Comparison of ENCODE assay signal across 8 cellular contexts in the genomic region with DNA sequence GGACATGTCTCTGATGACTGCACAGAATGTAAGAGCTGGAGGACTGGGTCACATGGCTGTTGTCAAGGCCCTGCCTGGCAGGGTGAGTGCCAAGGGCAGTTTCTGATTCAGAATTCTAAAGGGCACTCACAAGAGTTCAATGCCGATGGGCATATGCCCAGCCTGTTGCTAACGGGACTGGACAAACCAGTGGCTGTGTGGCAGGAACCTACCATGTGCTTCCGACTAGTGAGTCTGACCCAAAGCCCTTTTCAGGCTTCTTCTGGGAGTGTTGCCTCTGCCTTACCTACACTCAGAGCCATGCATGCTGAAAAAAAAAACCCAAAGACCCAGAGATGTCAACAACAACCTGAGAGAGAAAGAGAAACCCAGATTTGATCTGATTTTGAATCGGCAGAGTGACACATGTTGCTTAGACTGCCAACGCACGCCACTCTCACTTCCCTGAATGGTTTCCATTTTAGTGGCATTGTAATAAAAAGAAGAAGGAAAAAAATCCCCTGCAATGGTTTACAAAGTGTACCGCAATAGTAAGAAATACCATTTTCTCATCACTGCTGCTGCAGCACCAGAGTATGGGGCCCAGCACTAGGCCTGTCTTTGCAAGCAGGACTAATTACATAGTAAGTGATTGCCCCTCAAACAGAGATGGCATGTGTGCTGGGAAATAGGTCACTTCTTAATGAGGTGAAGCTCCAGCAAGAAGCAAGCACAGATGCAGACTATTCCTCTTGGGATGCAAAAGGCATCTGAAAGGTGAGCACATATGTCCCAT.
DNase-seq lines count a peak whose midpoint lies in the region; ATAC-seq, FAIRE-seq and TF ChIP-seq lines count a peak whose summit lies in the region.

No MANE protein-coding gene starts in this region.

- H3K4me3 ChIP-seq in adrenal gland, result no peak overlapping the region
- H3K4me3 ChIP-seq in ovary, result no peak overlapping the region
- no peak overlapping the region for H3K4me3 ChIP-seq in lower leg skin (ENCODE audit: low read depth, poor library complexity, severe bottlenecking)

- DNase-seq in GM12891 (ENCODE audit: insufficient read length, low spot score), result no peak
- DNase-seq in adrenal gland, result peak; percentile 65 to 88 (median 82)
- DNase-seq in substantia nigra (lab: John Stamatoyannopoulos, UW), result peak in 26 of 49 donors; percentile 3 to 42 (median 15)
- no peak for DNase-seq in ovary
- no peak for DNase-seq in HCEC 1CT
- DNase-seq in lower leg skin (ENCODE audit: low spot score in 2 of 2), result no peak

- H3K27me3 ChIP-seq in adrenal gland (no peaks in the 10 kb centered on the region), ovary (no peaks in the 10 kb centered on the region)

- H3K36me3 ChIP-seq in adrenal gland (replicated peaks in 1 of 2), result no peaks in the 10 kb centered on the region
- no peaks in the 10 kb centered on the region for H3K36me3 ChIP-seq in ovary

- TF ChIP-seq POLR2A in GM12891 (IDR thresholded peaks at IDR 0.05; ENCODE audit: low read depth, low read length) (no peak), adrenal gland (IDR thresholded peaks at IDR 0.05) (no peak), ovary (IDR thresholded peaks at IDR 0.05) (no peak), lower leg skin (IDR thresholded peaks at IDR 0.05) (no peak)

- ATAC-seq in GM21423 (IDR thresholded peaks at IDR 0.05; ENCODE audit: unreplicated experiment) (peak; percentile 74), HG03571 (IDR thresholded peaks at IDR 0.05; ENCODE audit: unreplicated experiment) (peak; percentile 77)

- no peak for TF ChIP-seq EP300 in ovary (IDR thresholded peaks at IDR 0.05)

- peak overlapping the region in 3 of 5 donors; percentile 44 to 52 (median 50) for H3K27ac ChIP-seq in adrenal gland
- H3K27ac ChIP-seq in substantia nigra (ENCODE audit: low read depth, low read length, poor library complexity, severe bottlenecking), result no peak overlapping the region
- H3K27ac ChIP-seq in ovary, result no peak overlapping the region

- intact Hi-C loops in adrenal gland (cut with DNase I), result loop anchor here in 1 of 2 donors (10.0 kb wide), 1 partner anchor 60 kb away; no protein-coding TSS in a partner anchor
- intact Hi-C loops in ovary (cut with DNase I), result no loop called here
- intact Hi-C loops in lower leg skin (cut with DNase I; ENCODE audit: low total_unique reads), result no loop called here

- TF ChIP-seq CTCF in adrenal gland (IDR thresholded peaks at IDR 0.05), result no peak
- TF ChIP-seq CTCF in ovary (IDR thresholded peaks at IDR 0.05), result no peak
- TF ChIP-seq CTCF in lower leg skin (IDR thresholded peaks at IDR 0.05), result no peak

- peak; percentile 96 for FAIRE-seq in GM12891 (lab: Jason Lieb, UNC)

- WGBS in adrenal gland, 4 donors, result 41 to 62% (median 48%) methylated on average over 7 of the region's 7 CpGs
- 90 to 99% (median 91%) methylated on average over 7 of the region's 7 CpGs for WGBS in ovary, 3 donors
- 77 to 92% methylated on average over 7 of the region's 7 CpGs for WGBS in lower leg skin, 2 donors

- H3K9me3 ChIP-seq in adrenal gland (replicated peaks in 1 of 3), result no peaks in the 10 kb centered on the region
- H3K9me3 ChIP-seq in ovary, result no peaks in the 10 kb centered on the region

- peaks cover 19 to 23% of the 10 kb centered on the region in 2 donors for H3K4me1 ChIP-seq in adrenal gland (replicated peaks in 1 of 2)
- H3K4me1 ChIP-seq in ovary (ENCODE audit: insufficient read depth), result no peaks in the 10 kb centered on the region

TF ChIP-seq in GM12891, 5 proteins besides CTCF, POLR2A, EP300 and RAD21:
- TF ChIP-seq SPI1 (IDR thresholded peaks at IDR 0.05; ENCODE audit: low read depth, low read length) (peak; percentile 98), POLR2AphosphoS5 (IDR thresholded peaks at IDR 0.05; ENCODE audit: low read depth, low read length) (no peak; the same call in 1 of the 2 replicates), PAX5 (IDR thresholded peaks at IDR 0.05; ENCODE audit: insufficient read depth, low read length, severe bottlenecking) (peak; percentile 8), POU2F2 (IDR thresholded peaks at IDR 0.05; ENCODE audit: low read depth, low read length) (peak; percentile 85)

Comparison
In these comparisons a context has a peak if more than half of its experiments do, and no peak if none do; other contexts are left out.
1. DNase-seq: peak in adrenal gland (7 of 7) and substantia nigra (26 of 49); none in GM12891 (single experiment), ovary (0 of 5), HCEC 1CT (single experiment) and lower leg skin (0 of 2).
2. H3K27ac ChIP-seq: peak in adrenal gland (3 of 5); none in substantia nigra (single experiment) and ovary (0 of 2).